ENCODE assay signal across 24 cellular contexts in genomic region chr3:13220991-13221390, GRCh38.
"Had no signal": no experiment of that assay in that cellular context is flagged by ENCODE, and none has a peak within 500 bp of the region (broad histone marks: within the 10 kb centered on the region; RNA-seq: fewer than 3 reads in every experiment).

No MANE protein-coding gene starts in this region.

- H3K27me3 ChIP-seq: breast epithelium had no signal

- FAIRE-seq: RCC 7860 had no signal

- H3K4me1 ChIP-seq: breast epithelium had no signal

- H3K36me3 Mint-ChIP-seq: activated CD4-positive, alpha-beta memory T cell treated with anti-CD3 and anti-CD28 coated beads for 36 hours; activated naive CD8-positive, alpha-beta T cell; T-cell had no signal

- H3K9ac ChIP-seq: KMS-11 had no signal

- H3K27ac ChIP-seq: breast epithelium, KMS-11, SK-N-MC, VCaP had no signal

- ATAC-seq: activated T-cell treated with anti-CD3 and anti-CD28 coated beads, Interleukin-2, amount 50 U/mL, for 4 hours; PC-3; T-cell had no signal

- H3K4me3 ChIP-seq: breast epithelium, SK-N-MC had no signal

- H3K4me2 ChIP-seq: KMS-11 had no signal

- H3K27ac Mint-ChIP-seq: activated CD4-positive, alpha-beta memory T cell treated with anti-CD3 and anti-CD28 coated beads for 36 hours; activated CD4-positive, alpha-beta T cell treated with anti-CD3 and anti-CD28 coated beads, Interleukin-2, amount 10 ng/mL, durations not matched to agents 7 days and 5 days; activated naive CD4-positive, alpha-beta T cell treated with anti-CD3 and anti-CD28 coated beads for 36 hours; activated naive CD8-positive, alpha-beta T cell; T-cell had no signal

- H3K9me3 ChIP-seq: breast epithelium had no signal

- H3K27me3 Mint-ChIP-seq: activated CD4-positive, alpha-beta memory T cell treated with anti-CD3 and anti-CD28 coated beads for 36 hours; activated CD4-positive, alpha-beta T cell treated with anti-CD3 and anti-CD28 coated beads, Interleukin-2, amount 10 ng/mL, durations not matched to agents 7 days and 5 days; activated naive CD8-positive, alpha-beta T cell had no signal

- H3K9me3 Mint-ChIP-seq: activated CD4-positive, alpha-beta memory T cell treated with anti-CD3 and anti-CD28 coated beads for 36 hours; activated CD4-positive, alpha-beta T cell treated with anti-CD3 and anti-CD28 coated beads, Interleukin-2, amount 10 ng/mL, durations not matched to agents 7 days and 5 days; activated naive CD4-positive, alpha-beta T cell treated with anti-CD3 and anti-CD28 coated beads for 36 hours; activated T-cell treated with anti-CD3 and anti-CD28 coated beads, Interleukin-2, amount 50 U/mL, for 4 hours; T-cell had no signal

- H3K36me3 ChIP-seq: breast epithelium had no signal

- DNase-seq: activated CD4-positive, alpha-beta memory T cell treated with anti-CD3 and anti-CD28 coated beads for 36 hours; activated CD4-positive, alpha-beta T cell treated with anti-CD3 and anti-CD28 coated beads, Interleukin-2, amount 10 ng/mL, durations not matched to agents 7 days and 5 days; activated CD4-positive, CD25-positive, alpha-beta regulatory T cell; activated CD8-positive, alpha-beta memory T cell treated with anti-CD3 and anti-CD28 coated beads for 24 hours; activated gamma-delta T cell; activated naive CD4-positive, alpha-beta T cell treated with anti-CD3 and anti-CD28 coated beads for 36 hours; activated T-cell treated with anti-CD3 and anti-CD28 coated beads, Interleukin-2, amount 50 U/mL, for 4 hours; caudate nucleus; MM.1S; NCI-H1105 treated with DMSO at 0.1 percent for 48 hours; NCI-H1436 treated with DMSO at 0.1 percent for 48 hours; NCI-H187; NCI-H2081; NCI-H446; PC-3; T-cell; T-helper 2 cell; T1000 had no signal

- H3K4me3 Mint-ChIP-seq: activated CD4-positive, alpha-beta memory T cell treated with anti-CD3 and anti-CD28 coated beads for 36 hours; activated CD4-positive, alpha-beta T cell treated with anti-CD3 and anti-CD28 coated beads, Interleukin-2, amount 10 ng/mL, durations not matched to agents 7 days and 5 days; activated naive CD4-positive, alpha-beta T cell treated with anti-CD3 and anti-CD28 coated beads for 36 hours; activated naive CD8-positive, alpha-beta T cell; activated T-cell treated with anti-CD3 and anti-CD28 coated beads, Interleukin-2, amount 50 U/mL, for 4 hours; T-cell had no signal
